Comparison of ENCODE assay signal across 1 cellular context in the genomic region with DNA sequence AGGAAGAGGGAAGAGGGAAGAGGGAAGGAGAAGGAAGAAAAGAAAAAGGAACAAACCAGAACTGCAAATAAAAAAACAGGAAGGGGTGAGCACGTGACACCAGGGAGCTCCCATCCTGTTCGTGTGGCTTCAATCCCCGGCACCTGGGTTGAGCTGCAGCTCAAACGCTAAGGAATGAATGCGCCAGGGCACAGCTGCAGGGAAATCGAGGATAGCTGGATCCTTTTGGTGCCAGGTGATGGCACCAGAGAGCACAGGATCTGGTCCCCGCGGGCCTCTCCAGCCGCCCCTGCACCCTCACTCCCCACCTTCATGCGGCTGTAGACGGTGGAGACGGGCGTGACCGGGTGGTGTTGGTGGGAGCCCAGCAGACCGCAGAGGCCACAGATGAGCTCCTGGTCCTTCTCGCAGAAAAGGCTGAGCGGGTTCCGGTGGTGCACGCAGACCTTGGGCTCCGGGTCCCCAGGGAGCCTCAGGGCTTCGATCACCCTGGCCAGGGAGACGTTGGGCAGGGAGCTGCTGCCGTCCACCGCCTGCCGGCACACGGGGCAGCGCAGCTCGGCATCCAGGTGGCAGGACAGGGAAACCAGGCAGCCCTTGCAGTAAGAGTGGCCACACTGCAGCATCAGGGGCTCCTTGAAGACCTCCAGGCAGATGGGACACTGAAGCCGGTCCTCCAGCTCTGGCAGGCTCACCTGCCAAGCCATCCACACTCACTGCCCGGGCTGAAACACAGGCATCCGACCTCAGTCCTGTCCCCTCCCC.
A peak's percentile ranks its signal among the peaks of the same experiment; 100 is the strongest.
TF ChIP-seq lines count a peak whose summit lies in the region.

No MANE protein-coding gene starts in this region.

TF ChIP-seq in IMR-90, 13 proteins besides CTCF, POLR2A, EP300 and RAD21:
- TF ChIP-seq, protein P1, sequence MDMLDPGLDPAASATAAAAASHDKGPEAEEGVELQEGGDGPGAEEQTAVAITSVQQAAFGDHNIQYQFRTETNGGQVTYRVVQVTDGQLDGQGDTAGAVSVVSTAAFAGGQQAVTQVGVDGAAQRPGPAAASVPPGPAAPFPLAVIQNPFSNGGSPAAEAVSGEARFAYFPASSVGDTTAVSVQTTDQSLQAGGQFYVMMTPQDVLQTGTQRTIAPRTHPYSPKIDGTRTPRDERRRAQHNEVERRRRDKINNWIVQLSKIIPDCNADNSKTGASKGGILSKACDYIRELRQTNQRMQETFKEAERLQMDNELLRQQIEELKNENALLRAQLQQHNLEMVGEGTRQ (IDR thresholded peaks at IDR 0.05; ENCODE audit: low read depth, low read length), result peak; percentile 35; the same call in 1 of the 2 replicates
- TF ChIP-seq SMC3 (IDR thresholded peaks at IDR 0.05; ENCODE audit: low read depth, low read length), result peak; percentile 63
TF ChIP-seq in IMR-90: peak in this region for 2; not testable (repeated sequence) for 11.
